Comparison of ENCODE assay signal across 8 cellular contexts in the genomic region with DNA sequence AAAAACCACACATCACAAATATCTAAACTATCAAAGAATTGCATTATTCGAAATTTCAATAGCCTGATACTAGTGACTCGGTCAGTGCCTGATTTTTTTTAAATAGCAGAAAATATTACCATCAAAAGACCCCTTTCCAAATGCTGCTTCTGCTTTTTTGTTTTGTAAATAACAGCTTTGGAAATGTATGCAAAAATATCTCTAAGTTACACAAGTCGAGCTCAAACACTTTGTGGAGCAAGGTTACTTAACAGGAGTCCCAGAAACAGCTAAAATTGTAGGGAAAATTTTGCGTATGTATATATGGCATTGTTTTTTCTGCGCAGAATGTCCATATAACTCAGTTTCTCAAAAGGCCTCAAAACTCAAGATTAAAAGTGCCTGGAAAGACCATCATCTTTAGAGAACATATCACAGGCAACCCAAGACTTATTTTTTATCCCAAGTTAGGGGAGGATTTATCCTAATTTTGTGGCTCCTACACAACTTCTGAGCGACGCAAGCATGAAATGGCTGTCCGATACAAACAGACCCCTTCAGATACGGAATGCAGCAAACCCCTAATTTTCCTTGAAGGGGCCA. TPM values are rescaled to one million over a fixed set of nuclear protein-coding genes. Genes with fewer than 3 reads are reported as not detected.
DNase-seq lines count a peak whose midpoint lies in the region; ATAC-seq, FAIRE-seq and TF ChIP-seq lines count a peak whose summit lies in the region.

No MANE protein-coding gene starts in this region.

- H3K4me3 ChIP-seq in DND-41 (ENCODE audit: low read depth in 1 of 2, low read length in 2 of 2) (peak overlapping the region; percentile 60 to 70), PC-3 (ENCODE audit: low read length) (peak overlapping the region; percentile 78), epithelial cell of esophagus (ENCODE audit: low read length) (peak overlapping the region; percentile 67), pancreas (peak overlapping the region; percentile 82 to 98 (median 90))

- CTCF ChIA-PET in PC-3 (lab: Charles Lee) = no interaction called here

- DNase-seq in DND-41 (no peak), PC-3 (no peak), epithelial cell of esophagus (ENCODE audit: low read depth) (no peak), pancreas (no peak), posterior vena cava (ENCODE audit: low spot score) (no peak), NCI-H774 (lab: John Stamatoyannopoulos, UW) (no peak), NCI-H1930 (lab: John Stamatoyannopoulos, UW) (no peak), NCI-H1092 (lab: John Stamatoyannopoulos, UW) (no peak)

- ATAC-seq in DND-41 (ENCODE audit: insufficient read depth, low read depth) (no peak), PC-3 (no peak), pancreas (no peak)

- peaks cover 17% of the 10 kb centered on the region; the same call in 1 of the 2 replicates for H4K20me1 ChIP-seq in DND-41 (ENCODE audit: insufficient read depth, low read length)
- H4K20me1 ChIP-seq in PC-3 (ENCODE audit: low read length) = 0 out of 2 replicates have a peak, but pooled peaks cover 3% of the 10 kb centered on the region

- WGBS in pancreas, 2 donors = 15 to 23% methylated on average over 9 of the region's 9 CpGs

- H3K4me2 ChIP-seq in DND-41 (ENCODE audit: insufficient read depth, low read length) = peak overlapping the region; percentile 68
- H3K4me2 ChIP-seq in PC-3 (ENCODE audit: low read length) = peak overlapping the region; percentile 87

- no peaks in the 10 kb centered on the region for H3F3A ChIP-seq in PC-3 (ENCODE audit: low read length, unreplicated experiment)

- H3K4me1 ChIP-seq in DND-41 (ENCODE audit: insufficient read depth, low read length) (peaks cover 31% of the 10 kb centered on the region), PC-3 (ENCODE audit: insufficient read depth, low read length) (peaks cover 8% of the 10 kb centered on the region; the same call in 1 of the 2 replicates), pancreas (peaks cover 0 to 18% (median 8%) of the 10 kb centered on the region in 3 donors)

- POLR2A ChIA-PET in PC-3 (lab: Charles Lee; ENCODE audit: unreplicated experiment) = no interaction called here

- TSS peak; percentile 42 for BruUV-seq in PC-3 (replicated peaks; lab: Mats Ljungman, UMichigan)

- no peak for FAIRE-seq in pancreas (lab: Jason Lieb, UNC)

- H3K9ac ChIP-seq in DND-41 (ENCODE audit: low read depth, low read length) = peak overlapping the region; percentile 91
- H3K9ac ChIP-seq in PC-3 (ENCODE audit: low read length) = peak overlapping the region; percentile 79

- no peaks in the 10 kb centered on the region for H3K9me2 ChIP-seq in PC-3 (replicated peaks; ENCODE audit: low read length)

- H3K9me3 ChIP-seq in DND-41 (ENCODE audit: insufficient read depth, low read length, severe bottlenecking) (no peaks in the 10 kb centered on the region), PC-3 (ENCODE audit: low read length) (no peaks in the 10 kb centered on the region), pancreas (no peaks in the 10 kb centered on the region)

- intact Hi-C loops in PC-3 (cut with micrococcal nuclease) = loop anchor here (5.0 kb wide), 1 partner anchor 127 kb away; no protein-coding TSS in a partner anchor
- intact Hi-C loops in pancreas (cut with DNase I) = no loop called here
- intact Hi-C loops in posterior vena cava (cut with DNase I) = loop anchor here in 1 of 2 donors (10.0 kb wide), 1 partner anchor 135 kb away; no protein-coding TSS in a partner anchor

- no peak for TF ChIP-seq CTCF in DND-41 (IDR thresholded peaks at IDR 0.05; ENCODE audit: borderline replicate concordance, extremely low read depth, low read length, poor library complexity, severe bottlenecking)
- TF ChIP-seq CTCF in PC-3 (conservative IDR thresholded peaks at IDR 0.05; ENCODE audit: low read depth, low read length) = no peak
- no peak for TF ChIP-seq CTCF in epithelial cell of esophagus (IDR thresholded peaks at IDR 0.05; ENCODE audit: insufficient read depth, low read depth, low read length, missing control alignments)
- TF ChIP-seq CTCF in pancreas (IDR thresholded peaks at IDR 0.05) = no peak

- H3K27me3 ChIP-seq in DND-41 (ENCODE audit: insufficient read depth, low read length, poor library complexity) = no peaks in the 10 kb centered on the region
- H3K27me3 ChIP-seq in PC-3 (ENCODE audit: low read length) = no peaks in the 10 kb centered on the region
- H3K27me3 ChIP-seq in pancreas = no peaks in the 10 kb centered on the region

- H2AFZ ChIP-seq in DND-41 (ENCODE audit: low read depth, low read length) (peak overlapping the region; percentile 78), PC-3 (ENCODE audit: low read length) (peak overlapping the region; percentile 90)

- H3K79me2 ChIP-seq in DND-41 (ENCODE audit: insufficient read depth, low read length) (peaks cover 83% of the 10 kb centered on the region), PC-3 (ENCODE audit: low read length) (peaks cover 54% of the 10 kb centered on the region)

- peaks cover 10% of the 10 kb centered on the region for H3K36me3 ChIP-seq in DND-41 (ENCODE audit: insufficient read depth, low read length)
- H3K36me3 ChIP-seq in PC-3 (ENCODE audit: low read depth, low read length) = no peaks in the 10 kb centered on the region
- H3K36me3 ChIP-seq in pancreas = no peaks in the 10 kb centered on the region

- H3K27ac ChIP-seq in DND-41 (ENCODE audit: low read length) = peak overlapping the region; percentile 94
- H3K27ac ChIP-seq in PC-3 (ENCODE audit: low read length) = no peak overlapping the region
- H3K27ac ChIP-seq in pancreas = peak overlapping the region in 2 of 4 donors; percentile 92 to 97

RNA-seq across cellular contexts. Expression of a gene that starts 1.4 kb away (rescaled TPM):
- total RNA-seq in PC-3 (2014; rRNA removed) (3.9 and 7.8 TPM in 2 replicates), pancreas (1 to 10 TPM; 5.5 to 8.1 (median 6.6) TPM), posterior vena cava (10 to 100 TPM; 14.0 to 15.4 TPM)
- polyA plus RNA-seq in pancreas = 1 to 10 TPM; 1.1 to 1.6 TPM
